Comparison of ENCODE assay signal across 9 cellular contexts in genomic region chr5:43110606-43111170, GRCh38. TPM values are rescaled to one million over a fixed set of nuclear protein-coding genes. Genes with fewer than 3 reads are reported as not detected.
A peak's percentile ranks its signal among the peaks of the same experiment; 100 is the strongest.
DNase-seq lines count a peak whose midpoint lies in the region; ATAC-seq and TF ChIP-seq lines count a peak whose summit lies in the region.
"Had no signal": no experiment of that assay in that cellular context is flagged by ENCODE, and none has a peak within 500 bp of the region (broad histone marks: within the 10 kb centered on the region; RNA-seq: fewer than 3 reads in every experiment).

No MANE protein-coding gene starts in this region.

- no peaks in the 10 kb centered on the region for H3K36me3 Mint-ChIP-seq in GM23338 (ENCODE audit: low read depth)

- TF ChIP-seq CTCF in GM23338 (conservative IDR thresholded peaks at IDR 0.05; ENCODE audit: low read depth in 2 of 2) = peak; percentile 60 to 62
- TF ChIP-seq CTCF in VCaP (conservative IDR thresholded peaks at IDR 0.05) = peak; percentile 38; the same call in 1 of the 2 replicates
- TF ChIP-seq CTCF in foreskin fibroblast (IDR thresholded peaks at IDR 0.05; ENCODE audit: low read depth, low read length) = peak; percentile 20
- no peak for TF ChIP-seq CTCF in GM10248 (IDR thresholded peaks at IDR 0.05; ENCODE audit: control extremely low read depth, extremely low read depth, low read depth, missing control alignments)

- H3K4me3 Mint-ChIP-seq in GM23338 = no peak overlapping the region

- peak; percentile 95 for ATAC-seq in GM23338
- no peak for ATAC-seq in GM21528 (IDR thresholded peaks at IDR 0.05; ENCODE audit: low FRiP score, unreplicated experiment)

- no peak overlapping the region for H3K27ac ChIP-seq in GM23338 (ENCODE audit: low read depth)
- H3K27ac ChIP-seq in VCaP = no peak overlapping the region
- H3K27ac ChIP-seq: SK-N-MC had no signal

- H3K4me1 Mint-ChIP-seq in GM23338 = no peaks in the 10 kb centered on the region; the same call in 2 of the 3 replicates

- no peaks in the 10 kb centered on the region for H4K20me1 ChIP-seq in GM23338 (replicated peaks; ENCODE audit: insufficient read depth)

- no peak overlapping the region for H3K4me2 ChIP-seq in GM23338

- H3K4me1 ChIP-seq in GM23338 (ENCODE audit: insufficient read depth) = no peaks in the 10 kb centered on the region

- POLR2A ChIA-PET in GM10248 (lab: Yijun Ruan, JAX) = no interaction called here

- no peaks in the 10 kb centered on the region for H3K36me3 ChIP-seq in GM23338 (ENCODE audit: insufficient read depth)

- H3K27me3 Mint-ChIP-seq in GM23338 (ENCODE audit: insufficient read depth, low read depth, poor library complexity) = no peaks in the 10 kb centered on the region

- H3K9me3 Mint-ChIP-seq in GM23338 = no peaks in the 10 kb centered on the region; the same call in 2 of the 3 replicates

- H3K4me3 ChIP-seq in GM23338 (no peak overlapping the region), foreskin fibroblast (ENCODE audit: low read depth in 1 of 2, low read length in 2 of 2) (no peak overlapping the region)
- H3K4me3 ChIP-seq: SK-N-MC had no signal

- H3K79me2 ChIP-seq in GM23338 (replicated peaks; ENCODE audit: insufficient read depth) = no peaks in the 10 kb centered on the region

- DNase-seq in AG20443 (ENCODE audit: low spot score) = peak; percentile 9
- peak; percentile 73 for DNase-seq in GM23338 (ENCODE audit: low spot score)
- DNase-seq in foreskin fibroblast = peak in 1 of 2 donors; percentile 13
- DNase-seq in SIG-M5 (lab: John Stamatoyannopoulos, UW) = no peak
- DNase-seq in CD1c-positive myeloid dendritic cell (ENCODE audit: extremely low spot score) = no peak
- DNase-seq in GM10248 (ENCODE audit: extremely low spot score) = no peak

- no peaks in the 10 kb centered on the region for H3F3A ChIP-seq in GM23338 (replicated peaks; ENCODE audit: low read depth)

- CTCF ChIA-PET in GM10248 (lab: Yijun Ruan, JAX) = interaction anchor here (1.3 to 9.8 kb wide), 6 partner anchors 9 to 373 kb away, joined by 3 to 149 read pairs (median 4); partner anchors contain the start of genes TMEM267 and ZNF131

- no peak overlapping the region for H3K27ac Mint-ChIP-seq in GM23338

- H2AFZ ChIP-seq in GM23338 = no peak overlapping the region

- H3K9me2 ChIP-seq in GM23338 (ENCODE audit: insufficient read depth) = no peaks in the 10 kb centered on the region

- no peaks in the 10 kb centered on the region for H3K27me3 ChIP-seq in GM23338 (ENCODE audit: insufficient read depth)

TF ChIP-seq in GM23338, 12 proteins besides CTCF, POLR2A, EP300 and RAD21 (continues in another document):
- TF ChIP-seq CREB1 (CRISPR knock-in tag; IDR thresholded peaks at IDR 0.05; ENCODE audit: low read depth) (no peak), ZNF331 (CRISPR knock-in tag; IDR thresholded peaks at IDR 0.05; ENCODE audit: low read depth) (no peak), EZH2 (IDR thresholded peaks at IDR 0.05; ENCODE audit: low read depth, unreplicated experiment) (no peak), ETS1 (IDR thresholded peaks at IDR 0.05) (no peak), REST (IDR thresholded peaks at IDR 0.05; ENCODE audit: unreplicated experiment) (no peak), STAT1 (IDR thresholded peaks at IDR 0.05; ENCODE audit: unreplicated experiment) (no peak), JUNB (IDR thresholded peaks at IDR 0.05; ENCODE audit: unreplicated experiment) (no peak), EZH2phosphoT487 (IDR thresholded peaks at IDR 0.05; ENCODE audit: unreplicated experiment) (no peak), ZNF114 (CRISPR knock-in tag; IDR thresholded peaks at IDR 0.05) (no peak)

RNA-seq across cellular contexts. Expression of gene ZNF131, which starts 10.0 kb away (rescaled TPM):
- 38.0 and 42.6 TPM in 2 replicates for total RNA-seq in GM23338 (2014; rRNA removed; shearing (Covaris generic))
- 64.2 and 66.9 TPM in 2 replicates for polyA plus RNA-seq in GM23338 (2016; fragmentation: Nextera tagmentation; extraction: Ambion mirVana)

Comparison
In these comparisons a context has a peak if more than half of its experiments do, and no peak if none do; other contexts are left out.
1. DNase-seq: peak in AG20443 (single experiment) and GM23338 (single experiment); none in SIG-M5 (single experiment), CD1c-positive myeloid dendritic cell (single experiment) and GM10248 (single experiment).